In the genomic region with DNA sequence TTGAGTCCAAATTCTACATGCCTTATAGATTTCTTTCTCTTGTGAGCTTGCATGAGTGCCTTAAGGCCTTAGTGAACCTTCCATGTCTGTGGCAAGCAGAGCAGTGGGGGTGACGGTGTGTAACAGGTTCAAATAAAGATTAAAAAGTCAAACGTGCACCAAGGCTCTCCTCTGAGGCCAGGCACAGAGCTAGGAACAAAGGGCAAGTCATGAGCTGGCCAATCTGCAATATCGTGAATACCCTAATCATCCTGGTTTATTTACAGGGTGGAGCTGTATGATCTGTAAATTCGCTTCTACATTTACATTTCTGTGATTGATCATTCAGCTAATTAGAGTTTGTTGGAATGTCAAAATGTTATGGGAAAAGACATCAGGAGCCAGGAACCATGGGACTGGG, we compare ENCODE assay signal across 32 cellular contexts.
"Had no signal": no experiment of that assay in that cellular context is flagged by ENCODE, and none has a peak within 500 bp of the region (broad histone marks: within the 10 kb centered on the region; RNA-seq: fewer than 3 reads in every experiment).

No MANE protein-coding gene starts in this region.

- H3K27me3 ChIP-seq: ascending aorta, breast epithelium, cardiac muscle cell, gastrocnemius medialis had no signal

- DNase-seq: activated B cell treated with CpG ODN at 0.5 μM for 24 hours; activated CD4-positive, alpha-beta T cell treated with anti-CD3 and anti-CD28 coated beads for 48 hours; activated CD4-positive, alpha-beta T cell treated with anti-CD3 and anti-CD28 coated beads, Interleukin-2, amount 50 U/mL, for 1 hour; activated CD4-positive, alpha-beta T cell treated with anti-CD3 and anti-CD28 coated beads, Interleukin-2, amount 50 U/mL, for 48 hours; activated CD8-positive, alpha-beta memory T cell treated with anti-CD3 and anti-CD28 coated beads, Interleukin-2, amount 50 U/mL, for 48 hours; activated CD8-positive, alpha-beta T cell treated with anti-CD3 and anti-CD28 coated beads, Interleukin-2, amount 10 ng/mL, durations not matched to agents 7 days and 5 days; activated gamma-delta T cell; activated naive CD4-positive, alpha-beta T cell; activated naive CD4-positive, alpha-beta T cell treated with anti-CD3 and anti-CD28 coated beads, Interleukin-2, amount 10 ng/mL, durations not matched to agents 7 days and 5 days; activated naive CD8-positive, alpha-beta T cell treated with anti-CD3 and anti-CD28 coated beads, Interleukin-2, amount 10 ng/mL, durations not matched to agents 7 days and 5 days; activated T-cell treated with anti-CD3 and anti-CD28 coated beads for 4 hours; activated T-cell treated with anti-CD3 and anti-CD28 coated beads, Interleukin-2, amount 50 U/mL, for 24 hours; activated T-cell treated with anti-CD3 and anti-CD28 coated beads, Interleukin-2, amount 50 U/mL, for 72 hours; central memory CD4-positive, alpha-beta T cell; cerebellar nuclear complex; dorsolateral prefrontal cortex; effector memory CD4-positive, alpha-beta T cell; endodermal cell; foreskin keratinocyte; gastrocnemius medialis; glutamatergic neuron; heart left ventricle; T-cell; T1000; WERI-Rb-1 had no signal

- H3K9me3 ChIP-seq: ascending aorta, breast epithelium, gastrocnemius medialis had no signal

- H3K4me3 ChIP-seq: ascending aorta, breast epithelium, cardiac muscle cell, coronary artery, dorsolateral prefrontal cortex, gastrocnemius medialis, heart left ventricle had no signal

- ATAC-seq: activated CD4-positive, CD25-positive, alpha-beta regulatory T cell treated with anti-CD3 and anti-CD28 coated beads, Interleukin-2, amount 50 U/mL, for 24 hours; activated CD8-positive, alpha-beta T cell treated with anti-CD3 and anti-CD28 coated beads, Interleukin-2, amount 10 ng/mL, durations not matched to agents 7 days and 5 days; activated naive CD4-positive, alpha-beta T cell treated with anti-CD3 and anti-CD28 coated beads, Interleukin-2, amount 50 U/mL, for 72 hours; activated T-cell treated with anti-CD3 and anti-CD28 coated beads, Interleukin-2, amount 50 U/mL, for 72 hours; esophagus mucosa; foreskin keratinocyte; gastrocnemius medialis; heart left ventricle; T-cell had no signal

- H3K4me1 ChIP-seq: ascending aorta, foreskin keratinocyte, heart left ventricle had no signal

- H3K36me3 ChIP-seq: ascending aorta, breast epithelium, cardiac muscle cell, gastrocnemius medialis, heart left ventricle, WERI-Rb-1 had no signal

- H3K27ac ChIP-seq: ascending aorta, breast epithelium, cardiac muscle cell, coronary artery, dorsolateral prefrontal cortex, foreskin keratinocyte, gastrocnemius medialis, heart left ventricle, WERI-Rb-1 had no signal
